Comparison of ENCODE assay signal across 1 cellular context in the genomic region with DNA sequence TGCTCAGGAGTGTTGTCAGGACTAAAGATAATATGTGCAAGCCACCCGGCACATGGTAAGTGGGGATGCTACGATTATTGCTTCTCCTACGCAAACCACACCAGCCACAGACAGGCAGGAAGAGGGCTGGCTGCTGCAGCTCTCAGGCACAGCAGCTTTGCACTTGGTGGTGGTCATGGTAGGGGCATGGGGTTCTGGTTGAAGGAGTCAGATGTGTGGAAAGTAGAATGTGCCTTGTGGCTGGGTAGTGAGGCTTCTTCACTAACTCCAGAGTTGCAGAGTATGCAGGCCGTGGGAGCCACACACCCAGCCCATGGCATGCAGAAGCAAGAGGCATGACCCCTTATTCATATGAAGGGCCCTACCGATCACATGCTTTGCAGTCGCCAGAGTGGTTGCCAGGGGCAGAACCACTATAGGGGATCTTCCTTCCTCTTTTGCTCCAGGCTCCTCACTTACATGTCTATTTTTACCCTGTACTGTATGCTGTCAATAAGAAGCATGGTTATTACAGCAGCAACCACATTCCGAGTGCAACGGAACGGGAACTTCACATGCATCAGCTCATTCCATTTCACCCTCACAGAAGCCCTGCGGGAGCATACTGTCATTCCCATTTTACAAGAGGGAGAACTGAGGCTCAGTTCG.
TF ChIP-seq lines count a peak whose summit lies in the region.

No MANE protein-coding gene starts in this region.

TF ChIP-seq in GM12878, 131 proteins besides CTCF, POLR2A, EP300 and RAD21 (continued from another document):
- TF ChIP-seq ZNF622 (IDR thresholded peaks at IDR 0.05) (no peak), MXI1 (IDR thresholded peaks at IDR 0.05; ENCODE audit: low read depth, low read length) (peak; percentile 70), HDGF (IDR thresholded peaks at IDR 0.05) (peak; percentile 42; the same call in 1 of the 2 replicates), ZNF687 (IDR thresholded peaks at IDR 0.05) (peak; percentile 94), NFXL1 (IDR thresholded peaks at IDR 0.05; ENCODE audit: borderline replicate concordance) (no peak), YY1 (IDR thresholded peaks at IDR 0.05; ENCODE audit: low read depth, low read length) (no peak), TCF7 (IDR thresholded peaks at IDR 0.05; ENCODE audit: borderline replicate concordance) (no peak), HDAC6 (IDR thresholded peaks at IDR 0.05; ENCODE audit: unreplicated experiment) (no peak), SUPT20H (IDR thresholded peaks at IDR 0.05; ENCODE audit: borderline replicate concordance, control insufficient read depth, low read depth, low read length) (no peak), POLR2AphosphoS2 (IDR thresholded peaks at IDR 0.05; ENCODE audit: low read depth, low read length) (no peak), JUNB (IDR thresholded peaks at IDR 0.05) (no peak), KAT2A (conservative IDR thresholded peaks at IDR 0.05; ENCODE audit: control insufficient read depth, low read depth, low read length) (no peak), ATF3 (IDR thresholded peaks at IDR 0.05; ENCODE audit: borderline replicate concordance, extremely low read depth, low read depth, low read length) (no peak), BMI1 (IDR thresholded peaks at IDR 0.05; ENCODE audit: borderline replicate concordance) (no peak), BRCA1 (IDR thresholded peaks at IDR 0.05; ENCODE audit: low read depth, low read length) (no peak), SP1 (IDR thresholded peaks at IDR 0.05; ENCODE audit: low read depth, low read length) (peak; percentile 53), CBX3 (IDR thresholded peaks at IDR 0.05; ENCODE audit: borderline replicate concordance, low read depth) (no peak), TCF3 (IDR thresholded peaks at IDR 0.05; ENCODE audit: borderline replicate concordance, insufficient read depth, low read depth, low read length) (no peak; the same call in 1 of the 2 replicates), NBN (IDR thresholded peaks at IDR 0.05) (peak; percentile 84)
